Comparison of ENCODE assay signal across 22 cellular contexts in the genomic region with DNA sequence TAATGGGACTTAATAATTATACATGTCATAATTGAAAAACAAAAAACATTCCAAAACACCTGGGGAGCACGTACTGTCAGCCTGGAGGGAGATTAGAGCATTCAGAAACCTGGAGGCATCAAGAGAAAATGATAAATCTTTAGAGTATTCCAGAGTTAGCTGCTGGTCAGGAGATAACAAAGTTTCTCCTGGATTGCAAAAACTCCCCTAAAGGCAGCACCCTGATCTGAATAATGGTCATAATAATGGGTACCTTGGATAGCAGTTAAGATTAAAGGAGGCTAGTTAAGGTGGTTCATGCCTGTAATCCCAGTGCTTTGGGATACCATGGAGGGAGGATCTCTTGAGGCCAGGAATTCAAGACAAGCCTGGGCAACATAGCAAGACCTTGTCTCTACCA. TPM values are rescaled to one million over a fixed set of nuclear protein-coding genes. Genes with fewer than 3 reads are reported as not detected.
"Had no signal": no experiment of that assay in that cellular context is flagged by ENCODE, and none has a peak within 500 bp of the region (broad histone marks: within the 10 kb centered on the region; RNA-seq: fewer than 3 reads in every experiment).

No MANE protein-coding gene starts in this region.

- H3K9me3 ChIP-seq: neutrophil, pancreas, psoas muscle had no signal

- H3K4me1 ChIP-seq: pancreas, psoas muscle had no signal

- ATAC-seq: left cardiac atrium; left ventricle myocardium superior; pancreas; psoas muscle; stimulated activated naive B cell treated with anti-CD40 and anti-IgM and Interleukin-4, amounts not matched to agents 10 μg/mL and 1 μg/mL and 100 μg/mL, for 72 hours had no signal

- H3K27ac ChIP-seq: neutrophil, pancreas, psoas muscle had no signal

- H3K36me3 ChIP-seq: neutrophil, pancreas had no signal

- DNase-seq: activated CD4-positive, alpha-beta memory T cell treated with anti-CD3 and anti-CD28 coated beads, Interleukin-2, amount 10 ng/mL, durations not matched to agents 7 days and 5 days; activated CD4-positive, alpha-beta T cell treated with anti-CD3 and anti-CD28 coated beads for 1 hour; activated CD4-positive, alpha-beta T cell treated with anti-CD3 and anti-CD28 coated beads, Interleukin-2, amount 10 ng/mL, durations not matched to agents 7 days and 5 days; activated CD8-positive, alpha-beta memory T cell treated with anti-CD3 and anti-CD28 coated beads, Interleukin-2, amount 50 U/mL, for 48 hours; activated gamma-delta T cell; activated naive CD4-positive, alpha-beta T cell treated with anti-CD3 and anti-CD28 coated beads, Interleukin-2, amount 10 ng/mL, durations not matched to agents 7 days and 5 days; activated naive CD8-positive, alpha-beta T cell treated with anti-CD3 and anti-CD28 coated beads, Interleukin-2, amount 10 ng/mL, durations not matched to agents 7 days and 5 days; activated T-cell treated with anti-CD3 and anti-CD28 coated beads, Interleukin-2, amount 50 U/mL, for 24 hours; dermis blood vessel endothelial cell; effector CD4-positive, alpha-beta T cell; hippocampal formation; left cardiac atrium; left ventricle myocardium superior; naive B cell; nephron progenitor cell; pancreas; psoas muscle; stimulated activated CD4-positive, alpha-beta T cell treated with anti-CD3 and anti-CD28 coated beads, Interleukin-15, amount 100 ng/mL, for 24 hours; stimulated activated CD4-positive, alpha-beta T cell treated with anti-CD3 and anti-CD28 coated beads, Interleukin-2, amount 100 ng/mL, for 24 hours; stimulated activated naive B cell treated with anti-CD40 and anti-IgM and Interleukin-4, amounts not matched to agents 10 μg/mL and 1 μg/mL and 100 μg/mL, for 72 hours; T-helper 2 cell had no signal

- H3K4me3 ChIP-seq: pancreas, psoas muscle had no signal

- H3K27me3 ChIP-seq: neutrophil had no signal

RNA-seq across cellular contexts. Expression of a gene that starts 15.9 kb away (rescaled TPM):
- total RNA-seq: dermis blood vessel endothelial cell had no signal
